ENCODE assay signal across 8 cellular contexts in genomic region chr4:89324671-89325070, GRCh38. TPM values are rescaled to one million over a fixed set of nuclear protein-coding genes. Genes with fewer than 3 reads are reported as not detected.
DNase-seq lines count a peak whose midpoint lies in the region; ATAC-seq, FAIRE-seq and TF ChIP-seq lines count a peak whose summit lies in the region.

No MANE protein-coding gene starts in this region.

- peak overlapping the region; percentile 69 for H2AFZ ChIP-seq in endothelial cell of umbilical vein (ENCODE audit: low read depth, low read length)

- no peak overlapping the region for H3K27ac ChIP-seq in endothelial cell of umbilical vein (ENCODE audit: insufficient read depth, low read depth, low read length)
- H3K27ac ChIP-seq in aorta (ENCODE audit: low read depth in 1 of 2, low read length in 2 of 2) = no peak overlapping the region

- peaks cover 5% of the 10 kb centered on the region for H3K4me1 ChIP-seq in endothelial cell of umbilical vein (ENCODE audit: control insufficient read depth, extremely low read depth, insufficient read depth, low read length)
- H3K4me1 ChIP-seq in aorta (ENCODE audit: control insufficient read depth in 1 of 2, insufficient read depth in 2 of 2, low read length in 2 of 2) = no peaks in the 10 kb centered on the region

- no peak for FAIRE-seq in endothelial cell of umbilical vein (lab: Jason Lieb, UNC)

- H3K4me2 ChIP-seq in endothelial cell of umbilical vein (ENCODE audit: insufficient read depth, low read length) = no peak overlapping the region

- dilution Hi-C loops in endothelial cell of umbilical vein (cut with MboI; ENCODE audit: extremely low pct_ligation_motif_present, low sequenced_read_pairs) = no loop called here

- ATAC-seq in GM21367 (IDR thresholded peaks at IDR 0.05; ENCODE audit: unreplicated experiment) = peak; percentile 99
- ATAC-seq in HG03575 (IDR thresholded peaks at IDR 0.05; ENCODE audit: extremely low read depth, insufficient number of reproducible peaks, low FRiP score, unreplicated experiment) = peak; percentile 59
- ATAC-seq in aorta (ENCODE audit: low FRiP score) = peak; percentile 29

- WGBS in aorta, 2 donors = 30 to 37% methylated on average over 2 of the region's 2 CpGs

- no TSS peak for BruUV-seq in endothelial cell of umbilical vein (replicated peaks; lab: Mats Ljungman, UMichigan)

- H3K79me2 ChIP-seq in endothelial cell of umbilical vein (ENCODE audit: control insufficient read depth, insufficient read depth, low read length) = no peaks in the 10 kb centered on the region

- H3K27me3 ChIP-seq in endothelial cell of umbilical vein (ENCODE audit: control insufficient read depth in 2 of 2, insufficient read depth in 2 of 2, low read length in 2 of 2) (no peaks in the 10 kb centered on the region), aorta (ENCODE audit: control insufficient read depth in 1 of 2, insufficient read depth in 2 of 2, low read length in 1 of 2) (no peaks in the 10 kb centered on the region)

- H4K20me1 ChIP-seq in endothelial cell of umbilical vein (replicated peaks; ENCODE audit: control insufficient read depth, extremely low read depth, insufficient read depth, low read length) = no peaks in the 10 kb centered on the region

- H3K4me3 ChIP-seq in endothelial cell of umbilical vein (replicated peaks in 1 of 3; ENCODE audit: insufficient read depth in 1 of 3, low read depth in 1 of 3, low read length in 3 of 3) (no peak overlapping the region), aorta (ENCODE audit: low read length in 2 of 2) (no peak overlapping the region)

- intact Hi-C loops in endothelial cell of umbilical vein (cut with micrococcal nuclease) (no loop called here), aorta (cut with DNase I) (no loop called here)

- no peak for TF ChIP-seq CTCF in endothelial cell of umbilical vein (IDR thresholded peaks at IDR 0.05; ENCODE audit: extremely low read depth in 1 of 2, insufficient read depth in 1 of 2, low read depth in 1 of 2, low read length in 2 of 2)

- H3K9me3 ChIP-seq in endothelial cell of umbilical vein (replicated peaks; ENCODE audit: control insufficient read depth, insufficient read depth, low read length) (no peaks in the 10 kb centered on the region), aorta (ENCODE audit: control insufficient read depth, low read length) (peaks cover 4% of the 10 kb centered on the region)

- H3K36me3 ChIP-seq in endothelial cell of umbilical vein (ENCODE audit: control insufficient read depth in 2 of 2, extremely low read depth in 1 of 2, insufficient read depth in 2 of 2, low read length in 2 of 2) = no peaks in the 10 kb centered on the region
- no peaks in the 10 kb centered on the region for H3K36me3 ChIP-seq in aorta (ENCODE audit: control insufficient read depth in 1 of 2, insufficient read depth in 2 of 2, low read length in 1 of 2)

- no peak for TF ChIP-seq POLR2A in endothelial cell of umbilical vein (IDR thresholded peaks at IDR 0.05; ENCODE audit: low read depth, low read length)

- DNase-seq in Daoy (ENCODE audit: low read depth) (peak; percentile 1), endothelial cell of umbilical vein (ENCODE audit: low read depth, low spot score) (no peak), aorta (peak in 1 of 2 donors; percentile 40), NCI-H2029 treated with DMSO at 0.1 percent for 48 hours (lab: John Stamatoyannopoulos, UW) (no peak), NCI-H2171 (lab: John Stamatoyannopoulos, UW) (no peak), mucosa of gallbladder (ENCODE audit: low spot score) (no peak)

- H3K9me1 ChIP-seq in endothelial cell of umbilical vein (replicated peaks; ENCODE audit: control insufficient read depth, extremely low read depth, insufficient read depth, low read length) = no peaks in the 10 kb centered on the region

- CTCF ChIA-PET in endothelial cell of umbilical vein (lab: Charles Lee) = interaction anchor here (1.3 kb wide), 1 partner anchor 14 kb away, joined by 4 read pairs; no protein-coding TSS in a partner anchor

- H3K9ac ChIP-seq in endothelial cell of umbilical vein (replicated peaks; ENCODE audit: extremely low read depth, insufficient read depth, low read length) = no peak overlapping the region

- POLR2A ChIA-PET in endothelial cell of umbilical vein (lab: Charles Lee) = no interaction called here

TF ChIP-seq in endothelial cell of umbilical vein, 7 proteins besides CTCF, POLR2A, EP300 and RAD21:
- TF ChIP-seq JUN (IDR thresholded peaks at IDR 0.05; ENCODE audit: borderline replicate concordance, insufficient read depth, insufficient read length, low read depth) (no peak), EZH2 (IDR thresholded peaks at IDR 0.05; ENCODE audit: borderline replicate concordance, low read depth, low read length, severe bottlenecking) (no peak), FOS (IDR thresholded peaks at IDR 0.05; ENCODE audit: borderline replicate concordance, insufficient read depth, low read length) (peak; percentile 44), MAX (IDR thresholded peaks at IDR 0.05; ENCODE audit: insufficient read depth, insufficient read length) (no peak)
TF ChIP-seq in endothelial cell of umbilical vein: peak in this region for 1.

RNA-seq across cellular contexts. Expression of gene GPRIN3, which starts 17.1 kb away (rescaled TPM):
- 0.03 TPM in 1 of 2 replicates, not detected in the other for total RNA-seq in Daoy (2014; rRNA removed; shearing (Covaris generic))
- 2.2 and 2.4 TPM in 2 replicates for total RNA-seq in endothelial cell of umbilical vein
- 0.16 and 0.17 TPM in 2 replicates for polyA plus RNA-seq in endothelial cell of umbilical vein
- 0.18 and 0.22 TPM in 2 replicates for polyA plus RNA-seq in endothelial cell of umbilical vein (2011; cell fraction: cytosol; rRNA removed)
- 0.56 and 0.70 TPM in 2 replicates for polyA plus RNA-seq in endothelial cell of umbilical vein (2011; cell fraction: nucleus; rRNA removed)
- 0.20 and 0.43 TPM in 2 replicates for polyA plus RNA-seq in endothelial cell of umbilical vein (2012)
- 1.6 and 2.1 TPM in 2 replicates for polyA minus RNA-seq in endothelial cell of umbilical vein
- polyA minus RNA-seq in endothelial cell of umbilical vein (2011; cell fraction: cytosol; rRNA and poly(A)+ RNA removed) = not detected
- polyA minus RNA-seq in endothelial cell of umbilical vein (2011; cell fraction: nucleus; rRNA and poly(A)+ RNA removed) = 1.5 and 2.6 TPM in 2 replicates
- total RNA-seq in aorta = 1 to 10 TPM; 6.3 to 9.8 TPM
- polyA plus RNA-seq in aorta = 1 to 10 TPM in 1 of 2 donors, under 1 TPM in 1; 0.08 to 1.6 TPM
- 15.2 TPM for total RNA-seq in mucosa of gallbladder

Comparison
In these comparisons a context has a peak if more than half of its experiments do, and no peak if none do; other contexts are left out.
1. ATAC-seq: peak in every context shown above with its lines; median percentile 99 in GM21367; 59 in HG03575; 29 in aorta.